8 cellular contexts compared by ENCODE assay signal in genomic region chr10:79331709-79332108, GRCh38. TPM values are rescaled to one million over a fixed set of nuclear protein-coding genes. Genes with fewer than 3 reads are reported as not detected.
DNase-seq lines count a peak whose midpoint lies in the region; ATAC-seq lines count a peak whose summit lies in the region.

No MANE protein-coding gene starts in this region.

- no peak overlapping the region for H2AFZ ChIP-seq in trophoblast cell (ENCODE audit: insufficient read depth, low read length, poor library complexity)

- H3K4me2 ChIP-seq in trophoblast cell (ENCODE audit: low read length), result no peak overlapping the region

- H3K4me3 ChIP-seq in trophoblast cell (ENCODE audit: low read depth, low read length), result no peak overlapping the region

- ATAC-seq in GM18520 (IDR thresholded peaks at IDR 0.05; ENCODE audit: unreplicated experiment), result peak; percentile 66
- ATAC-seq in HG02970 (IDR thresholded peaks at IDR 0.05; ENCODE audit: low FRiP score, unreplicated experiment), result peak; percentile 51

- H4K91ac ChIP-seq in trophoblast cell (ENCODE audit: low read depth, low read length), result no peak overlapping the region

- no peak overlapping the region for H4K8ac ChIP-seq in trophoblast cell (ENCODE audit: low read depth, low read length)

- H3K9ac ChIP-seq in trophoblast cell (ENCODE audit: low read length), result no peak overlapping the region

- H3K9me3 ChIP-seq in trophoblast cell (ENCODE audit: insufficient read depth, low read depth, low read length), result peaks cover 5% of the 10 kb centered on the region

- H3K27ac ChIP-seq in trophoblast cell (ENCODE audit: low read depth, low read length), result no peak overlapping the region

- H3K14ac ChIP-seq in trophoblast cell (ENCODE audit: low read length), result no peak overlapping the region

- peak; percentile 47 for DNase-seq in T follicular helper cell (ENCODE audit: low read depth)
- peak; percentile 52 for DNase-seq in amniotic epithelial cell (ENCODE audit: low read depth)
- peak; percentile 83 to 90 for DNase-seq in trophoblast cell
- DNase-seq in putamen (ENCODE audit: low spot score), result no peak
- DNase-seq in retina, result no peak
- no peak for DNase-seq in RPMI8226

- no CpG with 5 or more reads among the region's 6 CpGs for WGBS in trophoblast cell (ENCODE audit: extremely low coverage, insufficient coverage, insufficient read length)

- H3K79me1 ChIP-seq in trophoblast cell (ENCODE audit: low read length), result no peaks in the 10 kb centered on the region

- no peak overlapping the region for H2BK5ac ChIP-seq in trophoblast cell (ENCODE audit: low read depth, low read length, poor library complexity)

- H2BK120ac ChIP-seq in trophoblast cell (ENCODE audit: insufficient read depth, low read length, poor library complexity), result no peak overlapping the region

- H2AK5ac ChIP-seq in trophoblast cell (ENCODE audit: low read length), result no peak overlapping the region

- no peaks in the 10 kb centered on the region for H3K27me3 ChIP-seq in trophoblast cell (ENCODE audit: insufficient read depth, low read length)

- H3K23ac ChIP-seq in trophoblast cell (ENCODE audit: low read length), result no peak overlapping the region

- H3K4me1 ChIP-seq in trophoblast cell (ENCODE audit: control insufficient read depth in 1 of 2, insufficient read depth in 2 of 2, low read length in 2 of 2), result no peaks in the 10 kb centered on the region

- H2BK12ac ChIP-seq in trophoblast cell (ENCODE audit: low read length), result no peak overlapping the region

- H3K18ac ChIP-seq in trophoblast cell (ENCODE audit: low read length), result no peak overlapping the region

- no peak overlapping the region for H3K4ac ChIP-seq in trophoblast cell (ENCODE audit: low read depth, low read length)

- H4K12ac ChIP-seq in trophoblast cell (ENCODE audit: low read depth, low read length), result no peak overlapping the region

- H3K36me3 ChIP-seq in trophoblast cell (ENCODE audit: control insufficient read depth in 1 of 2, insufficient read depth in 2 of 2, low read length in 2 of 2), result no peaks in the 10 kb centered on the region

- H3K79me2 ChIP-seq in trophoblast cell (ENCODE audit: control insufficient read depth, insufficient read depth, low read length, poor library complexity), result no peaks in the 10 kb centered on the region

RNA-seq across cellular contexts. Expression of gene PPIF, which starts 15.6 kb away (rescaled TPM):
- polyA plus RNA-seq in trophoblast cell (2013), result 46.4 and 48.2 TPM in 2 replicates

Comparison
In these comparisons a context has a peak if more than half of its experiments do, and no peak if none do; other contexts are left out.
1. DNase-seq: peak in T follicular helper cell (single experiment), amniotic epithelial cell (single experiment) and trophoblast cell (2 of 2); none in putamen (single experiment), retina (single experiment) and RPMI8226 (single experiment).